ENCODE assay signal across 21 cellular contexts in the genomic region with DNA sequence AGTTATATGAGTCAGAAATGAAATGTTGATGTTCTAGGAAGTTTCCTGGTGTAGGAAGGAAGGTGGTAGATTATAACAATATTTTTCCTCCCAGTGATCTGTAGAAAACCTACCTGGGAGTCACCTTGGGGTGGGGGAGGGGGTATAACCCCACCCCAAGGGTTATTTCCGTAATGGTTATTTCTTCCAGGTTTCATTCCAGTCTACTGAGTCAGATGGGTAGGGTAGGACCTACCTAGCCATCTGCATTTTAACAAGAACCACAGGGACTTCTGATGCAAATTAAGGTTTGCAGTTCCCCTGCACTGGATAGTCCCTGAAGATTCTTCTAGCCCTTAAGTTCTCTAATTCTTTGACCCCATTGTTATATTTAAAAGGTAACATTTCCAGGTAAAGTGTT.
"Had no signal": no experiment of that assay in that cellular context is flagged by ENCODE, and none has a peak within 500 bp of the region (broad histone marks: within the 10 kb centered on the region; RNA-seq: fewer than 3 reads in every experiment).

No MANE protein-coding gene starts in this region.

- DNase-seq: effector CD4-positive, alpha-beta T cell; esophagus squamous epithelium; foreskin fibroblast; glutamatergic neuron; mucosa of descending colon; naive thymus-derived CD8-positive, alpha-beta T cell; posterior cingulate gyrus; sigmoid colon; stimulated activated CD4-positive, alpha-beta T cell treated with anti-CD3 and anti-CD28 coated beads, Interleukin-2, amount 100 ng/mL, for 24 hours; stimulated activated CD4-positive, alpha-beta T cell treated with anti-CD3 and anti-CD28 coated beads, Interleukin-4, amount 100 ng/mL, for 4 hours; stimulated activated naive B cell treated with anti-CD40 and anti-IgM and Interleukin-4, amounts not matched to agents 10 μg/mL and 1 μg/mL and 100 μg/mL, for 72 hours; stimulated activated naive CD8-positive, alpha-beta T cell treated with anti-CD3 and anti-CD28 coated beads, Interleukin-15, amount 100 ng/mL, for 72 hours; testis; upper lobe of right lung had no signal

- H3K36me3 Mint-ChIP-seq: stimulated activated naive B cell treated with anti-CD40 and anti-IgM and Interleukin-4, amounts not matched to agents 10 μg/mL and 1 μg/mL and 100 μg/mL, for 72 hours had no signal

- H3K4me1 ChIP-seq: testis had no signal

- ATAC-seq: gastroesophageal sphincter; mucosa of descending colon; naive thymus-derived CD8-positive, alpha-beta T cell; stimulated activated naive B cell treated with anti-CD40 and anti-IgM and Interleukin-4, amounts not matched to agents 10 μg/mL and 1 μg/mL and 100 μg/mL, for 72 hours; stimulated activated naive CD8-positive, alpha-beta T cell treated with anti-CD3 and anti-CD28 coated beads, Interleukin-15, amount 100 ng/mL, for 72 hours; upper lobe of right lung had no signal

- H3K4me3 Mint-ChIP-seq: naive thymus-derived CD8-positive, alpha-beta T cell; stimulated activated naive B cell treated with anti-CD40 and anti-IgM and Interleukin-4, amounts not matched to agents 10 μg/mL and 1 μg/mL and 100 μg/mL, for 72 hours; stimulated activated naive CD8-positive, alpha-beta T cell treated with anti-CD3 and anti-CD28 coated beads, Interleukin-15, amount 100 ng/mL, for 72 hours had no signal

- H3K27ac Mint-ChIP-seq: naive thymus-derived CD8-positive, alpha-beta T cell; stimulated activated naive B cell treated with anti-CD40 and anti-IgM and Interleukin-4, amounts not matched to agents 10 μg/mL and 1 μg/mL and 100 μg/mL, for 72 hours; stimulated activated naive CD8-positive, alpha-beta T cell treated with anti-CD3 and anti-CD28 coated beads, Interleukin-15, amount 100 ng/mL, for 72 hours had no signal

- H3K9me3 ChIP-seq: esophagus squamous epithelium, gastroesophageal sphincter, mucosa of descending colon, neutrophil, right atrium auricular region, sigmoid colon, testis, tibial nerve, upper lobe of right lung, vagina had no signal

- H3K27ac ChIP-seq: coronary artery, esophagus squamous epithelium, gastroesophageal sphincter, neutrophil, right atrium auricular region, sigmoid colon, skin epidermis, testis, tibial nerve, upper lobe of right lung, vagina had no signal

- H3K27me3 ChIP-seq: esophagus squamous epithelium, gastroesophageal sphincter, neutrophil, right atrium auricular region, sigmoid colon, testis, tibial nerve, upper lobe of right lung, vagina had no signal

- H3K36me3 ChIP-seq: esophagus squamous epithelium, gastroesophageal sphincter, neutrophil, right atrium auricular region, sigmoid colon, tibial nerve, upper lobe of right lung, vagina had no signal

- H3K27me3 Mint-ChIP-seq: stimulated activated naive B cell treated with anti-CD40 and anti-IgM and Interleukin-4, amounts not matched to agents 10 μg/mL and 1 μg/mL and 100 μg/mL, for 72 hours; stimulated activated naive CD8-positive, alpha-beta T cell treated with anti-CD3 and anti-CD28 coated beads, Interleukin-15, amount 100 ng/mL, for 72 hours had no signal

- H3K4me3 ChIP-seq: coronary artery, esophagus squamous epithelium, gastroesophageal sphincter, mucosa of descending colon, right atrium auricular region, sigmoid colon, skin epidermis, testis, tibial nerve, upper lobe of right lung, vagina had no signal
